In the genomic region with DNA sequence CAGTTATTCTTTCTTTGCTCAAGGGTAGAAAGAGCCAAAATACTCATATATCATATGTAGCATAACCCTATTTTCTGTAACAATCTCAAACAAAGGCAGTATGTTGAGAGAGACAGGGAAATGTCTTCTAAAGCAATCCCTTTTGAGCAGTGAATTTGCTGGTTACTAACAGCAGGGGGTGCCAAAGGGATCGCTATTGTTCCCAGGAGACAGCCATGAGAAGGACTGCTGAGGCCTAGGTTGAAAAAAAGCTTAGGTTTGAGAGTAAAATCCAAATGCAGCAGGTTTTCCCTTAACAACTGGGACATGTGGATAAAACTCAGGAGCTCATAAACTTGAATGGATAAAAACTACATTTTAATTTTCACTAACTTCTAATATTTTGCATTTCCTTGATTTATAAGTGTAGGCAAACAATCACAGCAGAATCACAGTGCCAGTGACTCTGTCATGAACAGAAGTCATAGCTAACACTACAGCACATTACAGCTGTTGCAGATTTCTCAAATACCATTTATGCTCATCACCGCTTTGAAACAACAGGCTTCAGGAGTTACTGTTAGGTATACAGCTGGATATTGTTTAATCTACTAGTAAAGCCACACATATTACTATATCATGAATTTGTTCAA, we compare ENCODE assay signal across 8 cellular contexts.
DNase-seq lines count a peak whose midpoint lies in the region; ATAC-seq and TF ChIP-seq lines count a peak whose summit lies in the region.

No MANE protein-coding gene starts in this region.

- in situ Hi-C loops in GM13977 (cut with MboI; ENCODE audit: low pct_unique_long_range_greater_than_20kb, low sequenced_read_pairs, unreplicated experiment) (no loop called here), astrocyte of the cerebellum (cut with HindIII; ENCODE audit: low sequenced_read_pairs) (no loop called here)

- peaks cover 7% of the 10 kb centered on the region for H3F3A ChIP-seq in smooth muscle cell (ENCODE audit: low read depth)

- ATAC-seq in T-cell (replicated peaks in 1 of 4) (peak; percentile 44 to 65 (median 52)), HG02938 (IDR thresholded peaks at IDR 0.05; ENCODE audit: unreplicated experiment) (no peak)

- H3K27ac Mint-ChIP-seq in T-cell, result no peak overlapping the region

- H3K36me3 Mint-ChIP-seq in T-cell, result peaks cover 30% of the 10 kb centered on the region

- H3K4me2 ChIP-seq in smooth muscle cell, result no peak overlapping the region

- TF ChIP-seq CTCF in 22Rv1 (IDR thresholded peaks at IDR 0.05), result peak; percentile 86
- peak; percentile 85 for TF ChIP-seq CTCF in GM13977 (IDR thresholded peaks at IDR 0.05; ENCODE audit: extremely low read depth, insufficient read depth, missing control alignments)
- TF ChIP-seq CTCF in astrocyte of the cerebellum (IDR thresholded peaks at IDR 0.05; ENCODE audit: low read depth, low read length, missing control alignments), result peak; percentile 81
- TF ChIP-seq CTCF in smooth muscle cell (IDR thresholded peaks at IDR 0.05; ENCODE audit: borderline replicate concordance, insufficient read depth, poor library complexity, severe bottlenecking), result peak; percentile 75

- WGBS in smooth muscle cell (ENCODE audit: low lambda C conversion rate), result 41% methylated on average over 2 of the region's 2 CpGs

- H3K9me3 Mint-ChIP-seq in T-cell, result no peaks in the 10 kb centered on the region

- peak; percentile 61 for DNase-seq in GM13977 (ENCODE audit: low spot score)
- peak; percentile 60 for DNase-seq in NCI-H146 (lab: John Stamatoyannopoulos, UW)
- DNase-seq in T-cell, result peak in 31 of 34 experiments; percentile 6 to 54 (median 35)
- peak; percentile 71 for DNase-seq in astrocyte of the cerebellum (ENCODE audit: low read depth)
- peak; percentile 57 for DNase-seq in iPS DF 19.7 (ENCODE audit: low read depth, low spot score)
- DNase-seq in smooth muscle cell (lab: John Stamatoyannopoulos, UW; ENCODE audit: unreplicated experiment), result no peak

- H3K79me2 ChIP-seq in smooth muscle cell (ENCODE audit: low read depth), result peaks cover 10% of the 10 kb centered on the region

- no peak overlapping the region for H3K9ac ChIP-seq in smooth muscle cell (ENCODE audit: low read depth)

- H3K27ac ChIP-seq in 22Rv1, result no peak overlapping the region
- H3K27ac ChIP-seq in smooth muscle cell (ENCODE audit: low read depth), result peak overlapping the region; percentile 14

- H2AFZ ChIP-seq in smooth muscle cell (ENCODE audit: low read depth), result no peak overlapping the region

- H3K4me1 ChIP-seq in smooth muscle cell (ENCODE audit: low read depth), result peaks cover 3% of the 10 kb centered on the region

- H4K20me1 ChIP-seq in smooth muscle cell (ENCODE audit: low read depth), result peaks cover 3% of the 10 kb centered on the region

- H3K9me3 ChIP-seq in smooth muscle cell (replicated peaks; ENCODE audit: low read depth), result no peaks in the 10 kb centered on the region

- H3K4me3 Mint-ChIP-seq in T-cell, result no peak overlapping the region

- no peaks in the 10 kb centered on the region for H3K27me3 Mint-ChIP-seq in T-cell

- no peaks in the 10 kb centered on the region for H3K27me3 ChIP-seq in smooth muscle cell (ENCODE audit: low read depth)

- no peaks in the 10 kb centered on the region for H3K36me3 ChIP-seq in smooth muscle cell (ENCODE audit: low read depth)

- CTCF ChIA-PET in T-cell (lab: Charles Lee), result interaction anchor here (0.6 to 1.2 kb wide), 8 partner anchors 8 to 671 kb away, joined by 3 to 6 read pairs (median 3); a partner anchor contains a TSS

- POLR2A ChIA-PET in T-cell (lab: Charles Lee), result interaction anchor here in 1 of 2 donors (0.6 to 0.8 kb wide), 2 partner anchors 95 to 100 kb away, joined by 3 read pairs; no protein-coding TSS in a partner anchor

- H3K4me3 ChIP-seq in astrocyte of the cerebellum (ENCODE audit: low read depth, low read length) (no peak overlapping the region), smooth muscle cell (no peak overlapping the region)

- peaks cover 12 to 14% (median 12%) of the 10 kb centered on the region in 3 donors for H3K4me1 Mint-ChIP-seq in T-cell
